ENCODE assay signal across 15 cellular contexts in genomic region chr4:179398414-179398813, GRCh38.
"Had no signal": no experiment of that assay in that cellular context is flagged by ENCODE, and none has a peak within 500 bp of the region (broad histone marks: within the 10 kb centered on the region; RNA-seq: fewer than 3 reads in every experiment).

No MANE protein-coding gene starts in this region.

- H3K36me3 Mint-ChIP-seq: activated naive CD8-positive, alpha-beta T cell; stimulated activated effector memory CD8-positive, alpha-beta T cell treated with anti-CD3 and anti-CD28 coated beads, Interleukin-12 subunit alpha, Interleukin-12 subunit beta, amount 100 ng/mL, for 72 hours had no signal

- H3K27me3 Mint-ChIP-seq: activated naive CD8-positive, alpha-beta T cell had no signal

- H3K27ac Mint-ChIP-seq: activated naive CD8-positive, alpha-beta T cell; nephron; stimulated activated effector memory CD8-positive, alpha-beta T cell treated with anti-CD3 and anti-CD28 coated beads, Interleukin-12 subunit alpha, Interleukin-12 subunit beta, amount 100 ng/mL, for 72 hours had no signal

- H3K4me3 Mint-ChIP-seq: activated naive CD8-positive, alpha-beta T cell; nephron; stimulated activated effector memory CD8-positive, alpha-beta T cell treated with anti-CD3 and anti-CD28 coated beads, Interleukin-12 subunit alpha, Interleukin-12 subunit beta, amount 100 ng/mL, for 72 hours had no signal

- H3K27me3 ChIP-seq: colonic mucosa, upper lobe of right lung had no signal

- H3K27ac ChIP-seq: colonic mucosa, thoracic aorta, upper lobe of right lung had no signal

- H3K36me3 ChIP-seq: colonic mucosa, thoracic aorta, upper lobe of right lung had no signal

- H3K9me3 ChIP-seq: colonic mucosa, thoracic aorta, upper lobe of right lung had no signal

- H3K4me1 Mint-ChIP-seq: nephron; stimulated activated effector memory CD8-positive, alpha-beta T cell treated with anti-CD3 and anti-CD28 coated beads, Interleukin-12 subunit alpha, Interleukin-12 subunit beta, amount 100 ng/mL, for 72 hours had no signal

- ATAC-seq: stimulated activated effector memory CD8-positive, alpha-beta T cell treated with anti-CD3 and anti-CD28 coated beads, Interleukin-12 subunit alpha, Interleukin-12 subunit beta, amount 100 ng/mL, for 72 hours; upper lobe of right lung had no signal

- H3K4me1 ChIP-seq: colonic mucosa, upper lobe of right lung had no signal

- H3K4me3 ChIP-seq: colonic mucosa, thoracic aorta, upper lobe of right lung had no signal

- DNase-seq: activated CD4-positive, alpha-beta T cell treated with anti-CD3 and anti-CD28 coated beads, Interleukin-2, amount 50 U/mL, for 1 hour; activated CD8-positive, alpha-beta memory T cell treated with anti-CD3 and anti-CD28 coated beads for 24 hours; activated gamma-delta T cell treated with Interleukin-2 at 50 U/mL for 16 hours; amniotic stem cell; central memory CD4-positive, alpha-beta T cell; colonic mucosa; foreskin fibroblast; glutamatergic neuron; hypothalamus; occipital lobe; upper lobe of right lung had no signal
